1 cellular context compared by ENCODE assay signal in genomic region chr11:102451693-102452460, GRCh38.
TF ChIP-seq lines count a peak whose summit lies in the region.

No MANE protein-coding gene starts in this region.

TF ChIP-seq in HepG2, 621 proteins besides CTCF, POLR2A, EP300 and RAD21 (continued from another document and continues in another):
- no peak for TF ChIP-seq MYNN (CRISPR knock-in tag; IDR thresholded peaks at IDR 0.05; ENCODE audit: low read depth)
- no peak for TF ChIP-seq NFYC (CRISPR knock-in tag; IDR thresholded peaks at IDR 0.05)
- TF ChIP-seq ZSCAN21 (CRISPR knock-in tag; IDR thresholded peaks at IDR 0.05; ENCODE audit: borderline replicate concordance), result no peak
- peak; percentile 83 for TF ChIP-seq TBX2 (CRISPR knock-in tag; IDR thresholded peaks at IDR 0.05; ENCODE audit: borderline replicate concordance)
- peak; percentile 59 for TF ChIP-seq SATB2 (CRISPR knock-in tag; IDR thresholded peaks at IDR 0.05)
- peak; percentile 83 for TF ChIP-seq TP53 (CRISPR knock-in tag; conservative IDR thresholded peaks at IDR 0.05)
- no peak for TF ChIP-seq ZNF484 (CRISPR knock-in tag; IDR thresholded peaks at IDR 0.05; ENCODE audit: borderline replicate concordance, low read depth)
- TF ChIP-seq ZNF615 (CRISPR knock-in tag; IDR thresholded peaks at IDR 0.05; ENCODE audit: borderline replicate concordance), result peak; percentile 18; the same call in 1 of the 2 replicates
- TF ChIP-seq NBN (conservative IDR thresholded peaks at IDR 0.05), result no peak
- peak; percentile 65; the same call in 1 of the 2 replicates for TF ChIP-seq ZNF350 (CRISPR knock-in tag; IDR thresholded peaks at IDR 0.05; ENCODE audit: borderline replicate concordance, low read depth)
- TF ChIP-seq FOXO1 (CRISPR knock-in tag; IDR thresholded peaks at IDR 0.05), result peak; percentile 79; the same call in 1 of the 2 replicates
- TF ChIP-seq KLF6 (CRISPR knock-in tag; IDR thresholded peaks at IDR 0.05), result no peak
- TF ChIP-seq ARHGAP35 (CRISPR knock-in tag; IDR thresholded peaks at IDR 0.05; ENCODE audit: borderline replicate concordance), result no peak
- peak; percentile 81 for TF ChIP-seq PATZ1 (CRISPR knock-in tag; IDR thresholded peaks at IDR 0.05)
- TF ChIP-seq SRSF1 (optimal IDR thresholded peaks at IDR 0.05; ENCODE audit: low read depth, low read length), result no peak
- TF ChIP-seq FOXK1 (CRISPR knock-in tag; IDR thresholded peaks at IDR 0.05; ENCODE audit: borderline replicate concordance, low read depth), result peak; percentile 64; the same call in 1 of the 2 replicates
- 0 out of 2 replicates have a peak, but pooled peaks have one; percentile 31 for TF ChIP-seq TFE3 (CRISPR knock-in tag; IDR thresholded peaks at IDR 0.05)
- TF ChIP-seq RERE (CRISPR knock-in tag; IDR thresholded peaks at IDR 0.05; ENCODE audit: low read depth), result 0 out of 2 replicates have a peak, but pooled peaks have one; percentile 45
- TF ChIP-seq, protein P1, sequence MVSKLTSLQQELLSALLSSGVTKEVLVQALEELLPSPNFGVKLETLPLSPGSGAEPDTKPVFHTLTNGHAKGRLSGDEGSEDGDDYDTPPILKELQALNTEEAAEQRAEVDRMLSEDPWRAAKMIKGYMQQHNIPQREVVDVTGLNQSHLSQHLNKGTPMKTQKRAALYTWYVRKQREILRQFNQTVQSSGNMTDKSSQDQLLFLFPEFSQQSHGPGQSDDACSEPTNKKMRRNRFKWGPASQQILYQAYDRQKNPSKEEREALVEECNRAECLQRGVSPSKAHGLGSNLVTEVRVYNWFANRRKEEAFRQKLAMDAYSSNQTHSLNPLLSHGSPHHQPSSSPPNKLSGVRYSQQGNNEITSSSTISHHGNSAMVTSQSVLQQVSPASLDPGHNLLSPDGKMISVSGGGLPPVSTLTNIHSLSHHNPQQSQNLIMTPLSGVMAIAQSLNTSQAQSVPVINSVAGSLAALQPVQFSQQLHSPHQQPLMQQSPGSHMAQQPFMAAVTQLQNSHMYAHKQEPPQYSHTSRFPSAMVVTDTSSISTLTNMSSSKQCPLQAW (CRISPR knock-in tag; IDR thresholded peaks at IDR 0.05), result peak; percentile 36; the same call in 1 of the 2 replicates
- TF ChIP-seq NFIC (IDR thresholded peaks at IDR 0.05; ENCODE audit: low read length), result peak; percentile 84; the same call in 1 of the 2 replicates
- peak; percentile 66 for TF ChIP-seq GATAD2A (CRISPR knock-in tag; IDR thresholded peaks at IDR 0.05)
- peak; percentile 39; the same call in 1 of the 2 replicates for TF ChIP-seq TBX3 (IDR thresholded peaks at IDR 0.05; ENCODE audit: borderline replicate concordance)
- no peak for TF ChIP-seq SIX1 (CRISPR knock-in tag; IDR thresholded peaks at IDR 0.05; ENCODE audit: borderline replicate concordance)
- TF ChIP-seq ZNF180 (CRISPR knock-in tag; IDR thresholded peaks at IDR 0.05; ENCODE audit: borderline replicate concordance, low read depth), result 0 out of 2 replicates have a peak, but pooled peaks have one; percentile 53
- 0 out of 2 replicates have a peak, but pooled peaks have one; percentile 43 for TF ChIP-seq NFKBIZ (CRISPR knock-in tag; IDR thresholded peaks at IDR 0.05)
- TF ChIP-seq, protein P2, sequence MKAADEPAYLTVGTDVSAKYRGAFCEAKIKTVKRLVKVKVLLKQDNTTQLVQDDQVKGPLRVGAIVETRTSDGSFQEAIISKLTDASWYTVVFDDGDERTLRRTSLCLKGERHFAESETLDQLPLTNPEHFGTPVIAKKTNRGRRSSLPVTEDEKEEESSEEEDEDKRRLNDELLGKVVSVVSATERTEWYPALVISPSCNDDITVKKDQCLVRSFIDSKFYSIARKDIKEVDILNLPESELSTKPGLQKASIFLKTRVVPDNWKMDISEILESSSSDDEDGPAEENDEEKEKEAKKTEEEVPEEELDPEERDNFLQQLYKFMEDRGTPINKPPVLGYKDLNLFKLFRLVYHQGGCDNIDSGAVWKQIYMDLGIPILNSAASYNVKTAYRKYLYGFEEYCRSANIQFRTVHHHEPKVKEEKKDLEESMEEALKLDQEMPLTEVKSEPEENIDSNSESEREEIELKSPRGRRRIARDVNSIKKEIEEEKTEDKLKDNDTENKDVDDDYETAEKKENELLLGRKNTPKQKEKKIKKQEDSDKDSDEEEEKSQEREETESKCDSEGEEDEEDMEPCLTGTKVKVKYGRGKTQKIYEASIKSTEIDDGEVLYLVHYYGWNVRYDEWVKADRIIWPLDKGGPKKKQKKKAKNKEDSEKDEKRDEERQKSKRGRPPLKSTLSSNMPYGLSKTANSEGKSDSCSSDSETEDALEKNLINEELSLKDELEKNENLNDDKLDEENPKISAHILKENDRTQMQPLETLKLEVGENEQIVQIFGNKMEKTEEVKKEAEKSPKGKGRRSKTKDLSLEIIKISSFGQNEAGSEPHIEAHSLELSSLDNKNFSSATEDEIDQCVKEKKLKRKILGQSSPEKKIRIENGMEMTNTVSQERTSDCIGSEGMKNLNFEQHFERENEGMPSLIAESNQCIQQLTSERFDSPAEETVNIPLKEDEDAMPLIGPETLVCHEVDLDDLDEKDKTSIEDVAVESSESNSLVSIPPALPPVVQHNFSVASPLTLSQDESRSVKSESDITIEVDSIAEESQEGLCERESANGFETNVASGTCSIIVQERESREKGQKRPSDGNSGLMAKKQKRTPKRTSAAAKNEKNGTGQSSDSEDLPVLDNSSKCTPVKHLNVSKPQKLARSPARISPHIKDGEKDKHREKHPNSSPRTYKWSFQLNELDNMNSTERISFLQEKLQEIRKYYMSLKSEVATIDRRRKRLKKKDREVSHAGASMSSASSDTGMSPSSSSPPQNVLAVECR (CRISPR knock-in tag; IDR thresholded peaks at IDR 0.05; ENCODE audit: borderline replicate concordance), result peak; percentile 72; the same call in 1 of the 2 replicates
- peak; percentile 66; the same call in 1 of the 2 replicates for TF ChIP-seq GATAD1 (CRISPR knock-in tag; IDR thresholded peaks at IDR 0.05)
- TF ChIP-seq MXI1 (IDR thresholded peaks at IDR 0.05; ENCODE audit: borderline replicate concordance, low read depth, low read length), result peak; percentile 53; the same call in 1 of the 3 replicates
- TF ChIP-seq HMGXB4 (CRISPR knock-in tag; IDR thresholded peaks at IDR 0.05; ENCODE audit: borderline replicate concordance in 1 of 2, low read depth in 1 of 2), result peak; percentile 56 to 78; a peak in 3 of 4 replicates
- no peak for TF ChIP-seq NFYB (CRISPR knock-in tag; IDR thresholded peaks at IDR 0.05)
- TF ChIP-seq KDM3A (CRISPR knock-in tag; IDR thresholded peaks at IDR 0.05; ENCODE audit: low read depth), result peak; percentile 81; the same call in 1 of the 2 replicates
- TF ChIP-seq, protein P3, sequence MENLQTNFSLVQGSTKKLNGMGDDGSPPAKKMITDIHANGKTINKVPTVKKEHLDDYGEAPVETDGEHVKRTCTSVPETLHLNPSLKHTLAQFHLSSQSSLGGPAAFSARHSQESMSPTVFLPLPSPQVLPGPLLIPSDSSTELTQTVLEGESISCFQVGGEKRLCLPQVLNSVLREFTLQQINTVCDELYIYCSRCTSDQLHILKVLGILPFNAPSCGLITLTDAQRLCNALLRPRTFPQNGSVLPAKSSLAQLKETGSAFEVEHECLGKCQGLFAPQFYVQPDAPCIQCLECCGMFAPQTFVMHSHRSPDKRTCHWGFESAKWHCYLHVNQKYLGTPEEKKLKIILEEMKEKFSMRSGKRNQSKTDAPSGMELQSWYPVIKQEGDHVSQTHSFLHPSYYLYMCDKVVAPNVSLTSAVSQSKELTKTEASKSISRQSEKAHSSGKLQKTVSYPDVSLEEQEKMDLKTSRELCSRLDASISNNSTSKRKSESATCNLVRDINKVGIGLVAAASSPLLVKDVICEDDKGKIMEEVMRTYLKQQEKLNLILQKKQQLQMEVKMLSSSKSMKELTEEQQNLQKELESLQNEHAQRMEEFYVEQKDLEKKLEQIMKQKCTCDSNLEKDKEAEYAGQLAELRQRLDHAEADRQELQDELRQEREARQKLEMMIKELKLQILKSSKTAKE (CRISPR knock-in tag; IDR thresholded peaks at IDR 0.05; ENCODE audit: borderline replicate concordance), result peak; percentile 81
- TF ChIP-seq IRF2 (CRISPR knock-in tag; IDR thresholded peaks at IDR 0.05), result 0 out of 2 replicates have a peak, but pooled peaks have one; percentile 63
- peak; percentile 72 for TF ChIP-seq SALL2 (CRISPR knock-in tag; IDR thresholded peaks at IDR 0.05)
- 0 out of 2 replicates have a peak, but pooled peaks have one; percentile 7 for TF ChIP-seq ZNF274 (CRISPR knock-in tag; IDR thresholded peaks at IDR 0.05)
- TF ChIP-seq SOX13 (IDR thresholded peaks at IDR 0.05), result peak; percentile 63; the same call in 1 of the 2 replicates
- peak in 1 of 2 experiments; percentile 90; a peak in 2 of 4 replicates for TF ChIP-seq SOX13 (CRISPR knock-in tag; conservative IDR thresholded peaks at IDR 0.05 in 1 of 2, IDR thresholded peaks at IDR 0.05 in 1 of 2)
- peak; percentile 80 for TF ChIP-seq TEAD3 (CRISPR knock-in tag; optimal IDR thresholded peaks at IDR 0.05; ENCODE audit: borderline replicate concordance)
- peak; percentile 68 for TF ChIP-seq ZFX (CRISPR knock-in tag; IDR thresholded peaks at IDR 0.05; ENCODE audit: low read depth)
- no peak for TF ChIP-seq ZNF883 (CRISPR knock-in tag; IDR thresholded peaks at IDR 0.05; ENCODE audit: not compliant biosample characterization)
